ENCODE assay signal across 9 cellular contexts in genomic region chr11:113778111-113778910, GRCh38. TPM values are rescaled to one million over a fixed set of nuclear protein-coding genes. Genes with fewer than 3 reads are reported as not detected.
DNase-seq lines count a peak whose midpoint lies in the region; ATAC-seq and TF ChIP-seq lines count a peak whose summit lies in the region.
"Had no signal": no experiment of that assay in that cellular context is flagged by ENCODE, and none has a peak within 500 bp of the region (broad histone marks: within the 10 kb centered on the region; RNA-seq: fewer than 3 reads in every experiment).

No MANE protein-coding gene starts in this region.

- no peak overlapping the region for H3K27ac Mint-ChIP-seq in T-helper 2 cell treated with Interferon-gamma antibody and Interleukin-4, amounts not matched to agents 5 μg/mL and 100 μg/mL, for 36 hours
- H3K27ac Mint-ChIP-seq: activated CD8-positive, alpha-beta T cell treated with anti-CD3 and anti-CD28 coated beads for 36 hours had no signal

- ATAC-seq in HG03135 (IDR thresholded peaks at IDR 0.05; ENCODE audit: unreplicated experiment): no peak
- ATAC-seq in left colon: no peak
- ATAC-seq: activated CD8-positive, alpha-beta T cell treated with anti-CD3 and anti-CD28 coated beads for 36 hours had no signal

- H3K4me1 ChIP-seq in endocrine pancreas (ENCODE audit: control insufficient read depth, insufficient read depth, low read length): peaks cover 3% of the 10 kb centered on the region

- peaks cover 3% of the 10 kb centered on the region for H3K36me3 Mint-ChIP-seq in T-helper 2 cell treated with Interferon-gamma antibody and Interleukin-4, amounts not matched to agents 5 μg/mL and 100 μg/mL, for 36 hours (ENCODE audit: low read depth)

- H3K4me1 Mint-ChIP-seq in T-helper 2 cell treated with Interferon-gamma antibody and Interleukin-4, amounts not matched to agents 5 μg/mL and 100 μg/mL, for 36 hours (ENCODE audit: low read depth): peaks cover 9% of the 10 kb centered on the region

- intact Hi-C loops in left colon (cut with DNase I, micrococcal nuclease): no loop called here

- peaks cover 28% of the 10 kb centered on the region for H3K27me3 Mint-ChIP-seq in T-helper 2 cell treated with Interferon-gamma antibody and Interleukin-4, amounts not matched to agents 5 μg/mL and 100 μg/mL, for 36 hours (ENCODE audit: low read depth)

- H3K9ac ChIP-seq in endocrine pancreas (ENCODE audit: control insufficient read depth, insufficient read depth, low read length): peak overlapping the region; percentile 70

- H3K9me3 Mint-ChIP-seq in T-helper 2 cell treated with Interferon-gamma antibody and Interleukin-4, amounts not matched to agents 5 μg/mL and 100 μg/mL, for 36 hours: no peaks in the 10 kb centered on the region
- H3K9me3 Mint-ChIP-seq: activated CD8-positive, alpha-beta T cell treated with anti-CD3 and anti-CD28 coated beads for 36 hours had no signal

- no peak overlapping the region for H3K27ac ChIP-seq in WERI-Rb-1

- H3K4me3 Mint-ChIP-seq in T-helper 2 cell treated with Interferon-gamma antibody and Interleukin-4, amounts not matched to agents 5 μg/mL and 100 μg/mL, for 36 hours: no peak overlapping the region
- H3K4me3 Mint-ChIP-seq: activated CD8-positive, alpha-beta T cell treated with anti-CD3 and anti-CD28 coated beads for 36 hours had no signal

- H3K27me3 ChIP-seq in endocrine pancreas (ENCODE audit: control insufficient read depth, insufficient read depth, low read length) (no peaks in the 10 kb centered on the region), WERI-Rb-1 (ENCODE audit: insufficient read depth, low read depth, severe bottlenecking) (no peaks in the 10 kb centered on the region)

- H3K36me3 ChIP-seq in endocrine pancreas (ENCODE audit: control insufficient read depth, insufficient read depth, low read length): no peaks in the 10 kb centered on the region
- no peaks in the 10 kb centered on the region; the same call in 1 of the 2 replicates for H3K36me3 ChIP-seq in WERI-Rb-1

- TF ChIP-seq CTCF in WERI-Rb-1 (IDR thresholded peaks at IDR 0.05; ENCODE audit: low read depth, low read length): no peak

- no peaks in the 10 kb centered on the region for H3K9me3 ChIP-seq in endocrine pancreas (ENCODE audit: control insufficient read depth, low read length)
- no peaks in the 10 kb centered on the region for H3K9me3 ChIP-seq in WERI-Rb-1 (ENCODE audit: severe bottlenecking)

- H3K4me3 ChIP-seq in endocrine pancreas (ENCODE audit: control insufficient read depth, insufficient read depth, low read length) (peak overlapping the region; percentile 65), WERI-Rb-1 (ENCODE audit: low read depth, low read length) (no peak overlapping the region)

- peak; percentile 87 for DNase-seq in Ammon's horn (ENCODE audit: low spot score)
- DNase-seq in NCI-H2196 treated with DMSO at 0.1 percent for 48 hours (lab: John Stamatoyannopoulos, UW; ENCODE audit: unreplicated experiment): peak; percentile 47
- peak; percentile 73 for DNase-seq in midbrain (lab: John Stamatoyannopoulos, UW)
- DNase-seq in T-helper 2 cell treated with Interferon-gamma antibody and Interleukin-4, amounts not matched to agents 5 μg/mL and 100 μg/mL, for 36 hours (ENCODE audit: low spot score): no peak
- no peak for DNase-seq in WERI-Rb-1
- no peak for DNase-seq in left colon
- DNase-seq: activated CD8-positive, alpha-beta T cell treated with anti-CD3 and anti-CD28 coated beads for 36 hours had no signal

RNA-seq across cellular contexts. Expression of gene CLDN25, which starts 1.3 kb away (rescaled TPM):
- total RNA-seq in left colon: not detected
- total RNA-seq: activated CD8-positive, alpha-beta T cell treated with anti-CD3 and anti-CD28 coated beads for 36 hours had no signal

RNA-seq across cellular contexts. Expression of gene ZW10, which starts 4.8 kb away (rescaled TPM):
- total RNA-seq in left colon: 10 to 100 TPM in 1 of 2 donors, 1 to 10 TPM in 1; 9.1 to 11.8 TPM

Comparison
In these comparisons a context has a peak if more than half of its experiments do, and no peak if none do; other contexts are left out.
1. DNase-seq: peak in Ammon's horn (single experiment), NCI-H2196 treated with DMSO at 0.1 percent for 48 hours (single experiment) and midbrain (single experiment); none in T-helper 2 cell treated with Interferon-gamma antibody and Interleukin-4, amounts not matched to agents 5 μg/mL and 100 μg/mL, for 36 hours (single experiment), WERI-Rb-1 (single experiment) and left colon (0 of 2).